Comparison of ENCODE assay signal across 13 cellular contexts in the genomic region with DNA sequence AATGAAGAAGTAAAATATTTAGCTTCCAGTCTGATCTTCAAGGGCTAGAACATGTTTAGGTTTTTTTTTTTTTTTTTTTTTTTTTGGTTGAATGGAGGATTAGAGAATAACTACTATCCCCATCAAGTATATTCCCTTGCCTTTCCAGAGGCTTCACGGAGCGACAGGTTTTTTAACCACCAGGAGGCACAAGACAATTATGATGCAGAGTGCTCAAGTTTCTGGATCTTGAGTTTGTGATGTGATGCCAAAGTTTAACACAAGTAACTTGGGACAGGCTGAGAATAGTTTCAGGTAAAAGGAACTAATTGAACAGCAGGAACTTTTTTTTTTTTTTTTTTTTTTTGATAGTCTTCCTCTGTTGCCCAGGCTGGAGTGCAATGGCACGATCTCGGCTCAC. TPM values are rescaled to one million over a fixed set of nuclear protein-coding genes. Genes with fewer than 3 reads are reported as not detected.
DNase-seq lines count a peak whose midpoint lies in the region; ATAC-seq and TF ChIP-seq lines count a peak whose summit lies in the region.
"Had no signal": no experiment of that assay in that cellular context is flagged by ENCODE, and none has a peak within 500 bp of the region (broad histone marks: within the 10 kb centered on the region; RNA-seq: fewer than 3 reads in every experiment).

No MANE protein-coding gene starts in this region.

- H3K4ac ChIP-seq in IMR-90 (ENCODE audit: low read depth, low read length) = no peak overlapping the region

- in situ Hi-C loops in IMR-90 (cut with MboI; ENCODE audit: low sequenced_read_pairs) (loop anchor here (10.0 kb wide), 1 partner anchor 611 kb away; the partner anchor contains the start of gene SHROOM3), brain microvascular endothelial cell (cut with HindIII; ENCODE audit: low pct_ligation_motif_present, low sequenced_read_pairs) (no loop called here)

- no peak for ATAC-seq in IMR-90 (ENCODE audit: low read depth)
- no peak for ATAC-seq in HG02678 (IDR thresholded peaks at IDR 0.05; ENCODE audit: unreplicated experiment)
- ATAC-seq in GM18909 (IDR thresholded peaks at IDR 0.05; ENCODE audit: poor library complexity, unreplicated experiment) = no peak
- ATAC-seq: left ventricle myocardium superior had no signal

- intact Hi-C loops in IMR-90 (cut with micrococcal nuclease) = loop anchor here (10.0 kb wide), 1 partner anchor 611 kb away; the partner anchor contains the start of gene SHROOM3

- no peak overlapping the region for H2BK5ac ChIP-seq in IMR-90 (ENCODE audit: low read depth, low read length, poor library complexity, severe bottlenecking)

- no peak overlapping the region for H2AK9ac ChIP-seq in IMR-90 (replicated peaks; ENCODE audit: low read depth, low read length, poor library complexity)

- H4K20me1 ChIP-seq in IMR-90 (ENCODE audit: insufficient read depth, low read length) = peaks cover 7% of the 10 kb centered on the region; the same call in 1 of the 2 replicates

- TF ChIP-seq CTCF in AG09319 (IDR thresholded peaks at IDR 0.05; ENCODE audit: low read depth, low read length) (peak; percentile 18), IMR-90 (conservative IDR thresholded peaks at IDR 0.05; ENCODE audit: low read depth, low read length) (0 out of 2 replicates have a peak, but pooled peaks have one; percentile 13), brain microvascular endothelial cell (IDR thresholded peaks at IDR 0.05; ENCODE audit: low read depth, low read length, missing control alignments) (peak; percentile 48)

- H3K4me2 ChIP-seq in IMR-90 (ENCODE audit: low read depth, low read length) = no peak overlapping the region

- H3K4me3 ChIP-seq in IMR-90 (ENCODE audit: insufficient read depth, low read depth, low read length) (no peak overlapping the region), brain microvascular endothelial cell (ENCODE audit: low read depth, low read length) (no peak overlapping the region), mesodermal cell (ENCODE audit: extremely low read depth, insufficient read depth, low read length, poor library complexity, severe bottlenecking) (no peak overlapping the region), H7 (ENCODE audit: insufficient read depth, low read depth, low read length) (no peak overlapping the region)

- no peak overlapping the region for H2BK20ac ChIP-seq in IMR-90 (ENCODE audit: low read depth, low read length)

- H3K27me3 ChIP-seq in IMR-90 (ENCODE audit: control insufficient read depth, insufficient read depth, low read length) (no peaks in the 10 kb centered on the region), brain microvascular endothelial cell (replicated peaks) (no peaks in the 10 kb centered on the region), H7 (ENCODE audit: control insufficient read depth, insufficient read depth, low read length) (no peaks in the 10 kb centered on the region)

- H4K5ac ChIP-seq in IMR-90 (ENCODE audit: low read depth, low read length) = no peak overlapping the region

- H3K4me1 ChIP-seq in IMR-90 (ENCODE audit: control insufficient read depth, insufficient read depth, low read length) = peaks cover 8% of the 10 kb centered on the region
- H3K4me1 ChIP-seq in mesodermal cell (ENCODE audit: control insufficient read depth, insufficient read depth, low read length, poor library complexity, severe bottlenecking) = no peaks in the 10 kb centered on the region

- POLR2A ChIA-PET in IMR-90 (lab: Charles Lee; ENCODE audit: unreplicated experiment) = no interaction called here

- no peak for TF ChIP-seq RAD21 in IMR-90 (IDR thresholded peaks at IDR 0.05; ENCODE audit: low read length)

- H4K8ac ChIP-seq in IMR-90 (ENCODE audit: low read depth in 2 of 2, low read length in 2 of 2) = no peak overlapping the region

- H3K27ac ChIP-seq in IMR-90 (ENCODE audit: insufficient read depth, low read length) = no peak overlapping the region
- no peak overlapping the region for H3K27ac ChIP-seq in brain microvascular endothelial cell
- peak overlapping the region; percentile 16 for H3K27ac ChIP-seq in mesodermal cell (ENCODE audit: low read depth, low read length, severe bottlenecking)

- no peak overlapping the region for H4K91ac ChIP-seq in IMR-90 (ENCODE audit: insufficient read depth, low read depth, low read length)

- DNase-seq in AG09319 (ENCODE audit: extremely low read depth, low read depth) = no peak
- DNase-seq in IMR-90 = peak; percentile 49
- no peak for DNase-seq in brain microvascular endothelial cell
- DNase-seq in H7 = no peak
- DNase-seq in GM03348 (ENCODE audit: low spot score) = no peak
- DNase-seq: activated CD4-positive, alpha-beta T cell treated with anti-CD3 and anti-CD28 coated beads for 48 hours; activated naive CD8-positive, alpha-beta T cell treated with anti-CD3 and anti-CD28 coated beads for 36 hours; COR-L47; left ventricle myocardium superior; SHP77 treated with DMSO at 0.1 percent for 48 hours had no signal

- dilution Hi-C loops in IMR-90 (cut with HindIII; ENCODE audit: low sequenced_read_pairs, unreplicated experiment) = no loop called here

- no peak overlapping the region for H3K18ac ChIP-seq in IMR-90 (ENCODE audit: low read depth, low read length)

- H2AK5ac ChIP-seq in IMR-90 (ENCODE audit: low read depth, low read length) = no peak overlapping the region

- no peak overlapping the region for H3K9ac ChIP-seq in IMR-90 (ENCODE audit: low read depth, low read length)

- CTCF ChIA-PET in IMR-90 (lab: Yijun Ruan, JAX) = interaction anchor here (0.9 to 1.1 kb wide), 2 partner anchors 45 to 158 kb away, joined by 3 read pairs; no protein-coding TSS in a partner anchor

- no peak overlapping the region for H3K14ac ChIP-seq in IMR-90 (replicated peaks; ENCODE audit: low read depth, low read length)

- no TSS peak for BruUV-seq in IMR-90 (replicated peaks; lab: Mats Ljungman, UMichigan)

- no peak for TF ChIP-seq POLR2A in IMR-90 (IDR thresholded peaks at IDR 0.05; ENCODE audit: low read depth, low read length)

- peaks cover 15 to 62% of the 10 kb centered on the region in 2 experiments for H3K79me1 ChIP-seq in IMR-90 (ENCODE audit: low read depth in 1 of 2, low read length in 2 of 2)

- no peak overlapping the region for H3K56ac ChIP-seq in IMR-90 (ENCODE audit: extremely low read depth, insufficient read depth, low read length)

- WGBS in IMR-90 (ENCODE audit: extremely low coverage in 2 of 2, insufficient read length in 1 of 2), 2 experiments = no CpG with 5 or more reads among the region's 4 CpGs
- WGBS in mesodermal cell (ENCODE audit: insufficient coverage in 2 of 2), 2 experiments = no CpG with 5 or more reads among the region's 4 CpGs

- 0 out of 2 replicates have a peak, but pooled peaks cover 9% of the 10 kb centered on the region for H3K9me1 ChIP-seq in IMR-90 (ENCODE audit: insufficient read depth, low read length)

- no peak overlapping the region for H2BK15ac ChIP-seq in IMR-90 (ENCODE audit: low read depth, low read length)

- H2AFZ ChIP-seq in IMR-90 (replicated peaks; ENCODE audit: low read length, poor library complexity) = no peak overlapping the region

- H3K36me3 ChIP-seq in IMR-90 (ENCODE audit: control insufficient read depth, insufficient read depth, low read length) = peaks cover 16% of the 10 kb centered on the region
- peaks cover 30% of the 10 kb centered on the region for H3K36me3 ChIP-seq in brain microvascular endothelial cell (replicated peaks)
- H3K36me3 ChIP-seq in mesodermal cell (ENCODE audit: control insufficient read depth, insufficient read depth, low read length) = peaks cover 61% of the 10 kb centered on the region
- H3K36me3 ChIP-seq in H7 (replicated peaks; ENCODE audit: control insufficient read depth, insufficient read depth, low read length) = peaks cover 1% of the 10 kb centered on the region

- H3K23ac ChIP-seq in IMR-90 (ENCODE audit: low read depth, low read length) = no peak overlapping the region

- no peak overlapping the region for H2BK120ac ChIP-seq in IMR-90 (ENCODE audit: low read depth, low read length)

- H3K9me3 ChIP-seq in IMR-90 (ENCODE audit: control insufficient read depth, insufficient read depth, low read length) = no peaks in the 10 kb centered on the region
- no peaks in the 10 kb centered on the region for H3K9me3 ChIP-seq in mesodermal cell (ENCODE audit: control insufficient read depth, low read length)

TF ChIP-seq in IMR-90, 13 proteins besides CTCF, POLR2A, EP300 and RAD21:
- no peak for TF ChIP-seq BHLHE40 (IDR thresholded peaks at IDR 0.05; ENCODE audit: low read depth, low read length)
- no peak for TF ChIP-seq FOS (IDR thresholded peaks at IDR 0.05; ENCODE audit: low read depth, low read length)
- 0 out of 2 replicates have a peak, but pooled peaks have one; percentile 11 for TF ChIP-seq SMC3 (IDR thresholded peaks at IDR 0.05; ENCODE audit: low read depth, low read length)
- TF ChIP-seq RCOR1 (IDR thresholded peaks at IDR 0.05; ENCODE audit: insufficient replicate concordance, low read length) = no peak
TF ChIP-seq in IMR-90: peak in this region for 1.

RNA-seq across cellular contexts. Expression of gene CCNI, which starts 30.3 kb away (rescaled TPM):
- 98.6 and 100 TPM in 2 replicates for total RNA-seq in IMR-90 (2012; rRNA removed)
- 66.8 and 70.1 TPM in 2 replicates for polyA plus RNA-seq in IMR-90 (2012; rRNA removed)
- polyA plus RNA-seq in IMR-90 (2012; cell fraction: cytosol; rRNA removed) = 30.2 and 39.5 TPM in 2 replicates
- polyA plus RNA-seq in IMR-90 (2012; cell fraction: nucleus; rRNA removed; ENCODE audit: low replicate concordance) = 11.4 and 41.8 TPM in 2 replicates
- polyA plus RNA-seq in mesodermal cell (2013, experiment 1 of 2) = 342 TPM
- polyA plus RNA-seq in mesodermal cell (2013, experiment 2 of 2) = 317 TPM
- 149 and 177 TPM in 2 replicates for total RNA-seq in H7 (2014; rRNA removed; shearing (Covaris generic))
